ENCODE assay signal across 19 cellular contexts in the genomic region with DNA sequence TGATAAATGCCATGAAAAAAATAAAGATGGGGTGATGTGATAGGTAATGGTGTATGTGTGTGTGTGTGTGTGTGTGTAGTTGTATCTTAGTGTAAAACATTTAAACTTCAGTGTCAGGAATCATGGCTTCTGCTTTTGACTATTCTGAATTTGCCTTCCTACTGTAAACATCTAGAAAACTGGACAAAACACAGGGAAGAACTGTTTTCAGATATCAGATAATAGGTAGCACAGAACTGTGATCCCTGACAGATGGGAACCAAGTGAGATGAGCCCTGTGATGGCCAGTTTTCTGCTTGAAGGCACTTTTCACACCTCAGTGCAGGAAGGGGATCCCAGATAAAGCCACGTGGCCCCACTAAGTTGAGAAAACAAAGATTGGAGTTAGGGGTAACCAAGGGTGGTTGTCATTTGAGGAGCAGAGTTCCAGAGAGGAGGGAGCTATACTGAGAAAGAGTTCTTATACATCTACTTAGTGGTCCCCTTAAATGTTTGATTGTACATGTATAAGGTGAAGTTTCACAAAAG. TPM values are rescaled to one million over a fixed set of nuclear protein-coding genes. Genes with fewer than 3 reads are reported as not detected.
DNase-seq lines count a peak whose midpoint lies in the region; ATAC-seq and TF ChIP-seq lines count a peak whose summit lies in the region.
"Had no signal": no experiment of that assay in that cellular context is flagged by ENCODE, and none has a peak within 500 bp of the region (broad histone marks: within the 10 kb centered on the region; RNA-seq: fewer than 3 reads in every experiment).

No MANE protein-coding gene starts in this region.

- H3K27me3 ChIP-seq in IMR-90 (ENCODE audit: control insufficient read depth, insufficient read depth, low read length): no peaks in the 10 kb centered on the region
- H3K27me3 ChIP-seq in neutrophil: no peaks in the 10 kb centered on the region
- H3K27me3 ChIP-seq: esophagus muscularis mucosa, gastroesophageal sphincter had no signal

- H2BK20ac ChIP-seq in IMR-90 (ENCODE audit: low read depth, low read length): no peak overlapping the region

- CTCF ChIA-PET in IMR-90 (lab: Yijun Ruan, JAX): no interaction called here

- TF ChIP-seq RAD21 in IMR-90 (IDR thresholded peaks at IDR 0.05; ENCODE audit: low read length): no peak

- in situ Hi-C loops in IMR-90 (cut with MboI; ENCODE audit: low sequenced_read_pairs): no loop called here

- H3K27ac ChIP-seq in IMR-90 (ENCODE audit: insufficient read depth, low read length) (no peak overlapping the region), neutrophil (peak overlapping the region; percentile 48)
- H3K27ac ChIP-seq: C4-2B, esophagus muscularis mucosa, gastroesophageal sphincter, SK-N-MC, thoracic aorta had no signal

- H3K36me3 Mint-ChIP-seq in activated T-cell treated with anti-CD3 and anti-CD28 coated beads, Interleukin-2, amount 50 U/mL, for 72 hours (ENCODE audit: insufficient read depth in 2 of 2): peaks cover 5 to 7% of the 10 kb centered on the region in 2 donors
- peaks cover 8% of the 10 kb centered on the region for H3K36me3 Mint-ChIP-seq in dendritic cell treated with granulocyte-macrophage colony-stimulating factor and Interleukin-4, amounts not matched to agents 40 ng/mL and 50 ng/mL, for 4 days (ENCODE audit: low read depth)
- H3K36me3 Mint-ChIP-seq: stimulated activated effector memory CD8-positive, alpha-beta T cell treated with anti-CD3 and anti-CD28 coated beads, Interleukin-12 subunit alpha, Interleukin-12 subunit beta, amount 100 ng/mL, for 72 hours had no signal

- H3K36me3 ChIP-seq in IMR-90 (ENCODE audit: control insufficient read depth, insufficient read depth, low read length) (no peaks in the 10 kb centered on the region; the same call in 1 of the 2 replicates), neutrophil (no peaks in the 10 kb centered on the region)
- H3K36me3 ChIP-seq: esophagus muscularis mucosa, gastroesophageal sphincter, thoracic aorta had no signal

- no peaks in the 10 kb centered on the region for H3K27me3 Mint-ChIP-seq in activated T-cell treated with anti-CD3 and anti-CD28 coated beads, Interleukin-2, amount 50 U/mL, for 72 hours (ENCODE audit: low read depth)
- H3K27me3 Mint-ChIP-seq in dendritic cell treated with granulocyte-macrophage colony-stimulating factor and Interleukin-4, amounts not matched to agents 40 ng/mL and 50 ng/mL, for 4 days: no peaks in the 10 kb centered on the region

- peaks cover 4% of the 10 kb centered on the region; the same call in 1 of the 2 replicates for H3K9me3 ChIP-seq in IMR-90 (ENCODE audit: control insufficient read depth, insufficient read depth, low read length)
- no peaks in the 10 kb centered on the region for H3K9me3 ChIP-seq in neutrophil
- H3K9me3 ChIP-seq: gastroesophageal sphincter, thoracic aorta had no signal

- H2AK9ac ChIP-seq in IMR-90 (replicated peaks; ENCODE audit: low read depth, low read length, poor library complexity): no peak overlapping the region

- peaks cover 12 to 68% of the 10 kb centered on the region in 2 experiments for H3K79me1 ChIP-seq in IMR-90 (ENCODE audit: low read depth in 1 of 2, low read length in 2 of 2)

- intact Hi-C loops in IMR-90 (cut with micrococcal nuclease): no loop called here
- intact Hi-C loops in dendritic cell treated with granulocyte-macrophage colony-stimulating factor and Interleukin-4, amounts not matched to agents 40 ng/mL and 50 ng/mL, for 4 days (cut with micrococcal nuclease): no loop called here

- POLR2A ChIA-PET in IMR-90 (lab: Charles Lee; ENCODE audit: unreplicated experiment): no interaction called here

- H2AFZ ChIP-seq in IMR-90 (replicated peaks; ENCODE audit: low read length, poor library complexity): no peak overlapping the region

- H2AK5ac ChIP-seq in IMR-90 (ENCODE audit: low read depth, low read length): no peak overlapping the region

- H2BK5ac ChIP-seq in IMR-90 (ENCODE audit: low read depth, low read length, poor library complexity, severe bottlenecking): peak overlapping the region; percentile 14

- H4K5ac ChIP-seq in IMR-90 (ENCODE audit: low read depth, low read length): no peak overlapping the region

- no peak overlapping the region for H3K4me2 ChIP-seq in IMR-90 (ENCODE audit: low read depth, low read length)

- TF ChIP-seq POLR2A in IMR-90 (IDR thresholded peaks at IDR 0.05; ENCODE audit: low read depth, low read length): no peak

- no peak overlapping the region for H3K56ac ChIP-seq in IMR-90 (ENCODE audit: extremely low read depth, insufficient read depth, low read length)

- WGBS in IMR-90 (ENCODE audit: extremely low coverage in 2 of 2, insufficient read length in 1 of 2), 2 experiments: no CpG with 5 or more reads among the region's 1 CpG

- no peak overlapping the region for H3K9ac ChIP-seq in IMR-90 (ENCODE audit: low read depth, low read length)

- H3K4me1 ChIP-seq in IMR-90 (ENCODE audit: control insufficient read depth, insufficient read depth, low read length): peaks cover 4% of the 10 kb centered on the region
- peaks cover 63 to 81% of the 10 kb centered on the region in 2 experiments for H3K4me1 ChIP-seq in neutrophil (ENCODE audit: control insufficient read depth in 1 of 2, insufficient read depth in 1 of 2, low read depth in 1 of 2, low read length in 1 of 2)

- no peak for ATAC-seq in activated T-cell treated with anti-CD3 and anti-CD28 coated beads, Interleukin-2, amount 50 U/mL, for 72 hours (replicated peaks in 1 of 2)
- ATAC-seq in IMR-90 (ENCODE audit: low read depth) (no peak), HG03457 (IDR thresholded peaks at IDR 0.05; ENCODE audit: unreplicated experiment) (no peak)
- ATAC-seq: gastroesophageal sphincter; stimulated activated effector memory CD8-positive, alpha-beta T cell treated with anti-CD3 and anti-CD28 coated beads, Interleukin-12 subunit alpha, Interleukin-12 subunit beta, amount 100 ng/mL, for 72 hours had no signal

- H3K4me3 Mint-ChIP-seq in activated T-cell treated with anti-CD3 and anti-CD28 coated beads, Interleukin-2, amount 50 U/mL, for 72 hours: peak overlapping the region; percentile 3 to 50
- H3K4me3 Mint-ChIP-seq in dendritic cell treated with granulocyte-macrophage colony-stimulating factor and Interleukin-4, amounts not matched to agents 40 ng/mL and 50 ng/mL, for 4 days: no peak overlapping the region
- H3K4me3 Mint-ChIP-seq: stimulated activated effector memory CD8-positive, alpha-beta T cell treated with anti-CD3 and anti-CD28 coated beads, Interleukin-12 subunit alpha, Interleukin-12 subunit beta, amount 100 ng/mL, for 72 hours had no signal

- H3K4me3 ChIP-seq in IMR-90 (ENCODE audit: insufficient read depth, low read depth, low read length) (no peak overlapping the region), neutrophil (ENCODE audit: low read depth in 1 of 2, low read length in 1 of 2) (no peak overlapping the region)
- H3K4me3 ChIP-seq: esophagus muscularis mucosa, gastroesophageal sphincter, SK-N-MC, thoracic aorta had no signal

- H3K4me1 Mint-ChIP-seq in activated T-cell treated with anti-CD3 and anti-CD28 coated beads, Interleukin-2, amount 50 U/mL, for 72 hours (ENCODE audit: low read depth): peaks cover 75% of the 10 kb centered on the region
- H3K4me1 Mint-ChIP-seq in dendritic cell treated with granulocyte-macrophage colony-stimulating factor and Interleukin-4, amounts not matched to agents 40 ng/mL and 50 ng/mL, for 4 days (ENCODE audit: low read depth): peaks cover 63% of the 10 kb centered on the region

- no peak overlapping the region for H4K8ac ChIP-seq in IMR-90 (ENCODE audit: low read depth in 2 of 2, low read length in 2 of 2)

- H3K27ac Mint-ChIP-seq in activated T-cell treated with anti-CD3 and anti-CD28 coated beads, Interleukin-2, amount 50 U/mL, for 72 hours: peak overlapping the region; percentile 98
- peak overlapping the region; percentile 67 for H3K27ac Mint-ChIP-seq in dendritic cell treated with granulocyte-macrophage colony-stimulating factor and Interleukin-4, amounts not matched to agents 40 ng/mL and 50 ng/mL, for 4 days

- peaks cover 92% of the 10 kb centered on the region for H4K20me1 ChIP-seq in IMR-90 (ENCODE audit: insufficient read depth, low read length)

- H3K4ac ChIP-seq in IMR-90 (ENCODE audit: low read depth, low read length): no peak overlapping the region

- H3K18ac ChIP-seq in IMR-90 (ENCODE audit: low read depth, low read length): no peak overlapping the region

- H2BK15ac ChIP-seq in IMR-90 (ENCODE audit: low read depth, low read length): no peak overlapping the region

- H2BK120ac ChIP-seq in IMR-90 (ENCODE audit: low read depth, low read length): no peak overlapping the region

- TF ChIP-seq CTCF in IMR-90 (conservative IDR thresholded peaks at IDR 0.05; ENCODE audit: low read depth, low read length) (no peak), neutrophil (IDR thresholded peaks at IDR 0.05) (no peak)

- H3K9me3 Mint-ChIP-seq in activated T-cell treated with anti-CD3 and anti-CD28 coated beads, Interleukin-2, amount 50 U/mL, for 72 hours: peaks cover 0 to 3% of the 10 kb centered on the region in 2 donors
- H3K9me3 Mint-ChIP-seq in dendritic cell treated with granulocyte-macrophage colony-stimulating factor and Interleukin-4, amounts not matched to agents 40 ng/mL and 50 ng/mL, for 4 days: no peaks in the 10 kb centered on the region

- no peak overlapping the region for H3K23ac ChIP-seq in IMR-90 (ENCODE audit: low read depth, low read length)

- BruUV-seq in IMR-90 (replicated peaks; lab: Mats Ljungman, UMichigan): no TSS peak

- dilution Hi-C loops in IMR-90 (cut with HindIII; ENCODE audit: low sequenced_read_pairs, unreplicated experiment): no loop called here

- no peak for DNase-seq in activated T-cell treated with anti-CD3 and anti-CD28 coated beads, Interleukin-2, amount 50 U/mL, for 72 hours
- no peak for DNase-seq in activated T-cell treated with anti-CD3 and anti-CD28 coated beads for 4 hours
- DNase-seq in IMR-90: no peak
- DNase-seq in DMS 273 (lab: John Stamatoyannopoulos, UW; ENCODE audit: unreplicated experiment): no peak
- no peak for DNase-seq in HPDE6-E6E7 (ENCODE audit: extremely low spot score)
- DNase-seq: activated naive CD4-positive, alpha-beta T cell; effector CD4-positive, alpha-beta T cell; GF-D8; NCI-H510A treated with DMSO at 0.1 percent for 48 hours; posterior cingulate gyrus had no signal

- H3K14ac ChIP-seq in IMR-90 (replicated peaks; ENCODE audit: low read depth, low read length): no peak overlapping the region

- H3K9me1 ChIP-seq in IMR-90 (ENCODE audit: insufficient read depth, low read length): peaks cover 25% of the 10 kb centered on the region

- H4K91ac ChIP-seq in IMR-90 (ENCODE audit: insufficient read depth, low read depth, low read length): no peak overlapping the region

RNA-seq across cellular contexts. Expression of a gene that starts 17.3 kb away (rescaled TPM):
- 10 to 100 TPM; 82.9 to 85.0 TPM for total RNA-seq in activated T-cell treated with anti-CD3 and anti-CD28 coated beads, Interleukin-2, amount 50 U/mL, for 72 hours
- total RNA-seq in IMR-90 (2012; rRNA removed): 41.9 and 50.5 TPM in 2 replicates
- polyA plus RNA-seq in IMR-90 (2012; rRNA removed): 18.6 and 22.2 TPM in 2 replicates
- polyA plus RNA-seq in IMR-90 (2012; cell fraction: cytosol; rRNA removed): 3.9 and 14.0 TPM in 2 replicates
- 55.1 and 65.8 TPM in 2 replicates for polyA plus RNA-seq in IMR-90 (2012; cell fraction: nucleus; rRNA removed; ENCODE audit: low replicate concordance)
